ENCODE assay signal across 27 cellular contexts in the genomic region with DNA sequence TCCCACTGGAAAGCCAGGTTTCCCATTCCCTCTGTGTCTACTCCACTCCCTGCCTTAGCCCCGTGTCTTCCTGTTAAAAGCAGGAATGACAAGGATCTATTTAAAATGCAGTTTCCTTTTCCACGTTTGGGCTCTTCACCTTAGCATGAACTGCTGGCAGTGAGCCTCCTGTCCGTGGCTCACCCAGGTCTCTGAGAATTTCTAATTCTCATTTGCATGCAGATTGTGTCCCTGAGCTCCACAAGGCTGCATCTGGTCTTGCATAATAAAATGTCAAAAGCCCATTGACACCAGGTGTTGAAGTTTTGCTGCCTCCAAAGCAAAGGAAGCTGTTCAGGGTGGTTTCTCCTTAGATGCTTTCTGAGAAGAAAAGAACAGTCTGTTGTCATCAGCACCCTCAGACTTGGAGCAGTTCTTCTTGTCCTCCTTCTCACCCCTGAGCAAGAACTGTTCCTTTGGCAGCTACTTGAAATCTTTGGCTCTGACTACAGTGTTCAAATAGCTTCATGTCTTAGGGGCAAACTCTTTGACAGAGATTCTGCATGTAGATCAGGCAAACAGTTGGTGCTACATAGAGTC.
DNase-seq lines count a peak whose midpoint lies in the region; ATAC-seq, FAIRE-seq and TF ChIP-seq lines count a peak whose summit lies in the region.
"Had no signal": no experiment of that assay in that cellular context is flagged by ENCODE, and none has a peak within 500 bp of the region (broad histone marks: within the 10 kb centered on the region; RNA-seq: fewer than 3 reads in every experiment).

No MANE protein-coding gene starts in this region.

- no CpG with 5 or more reads among the region's 3 CpGs for WGBS in neuronal stem cell (ENCODE audit: extremely low coverage in 2 of 2, insufficient read length in 2 of 2, insufficient replicate concordance in 1 of 2), 2 donors

- no peak overlapping the region for H3K4me3 Mint-ChIP-seq in stimulated activated naive CD8-positive, alpha-beta T cell treated with anti-CD3 and anti-CD28 coated beads, Interleukin-15, amount 100 ng/mL, for 72 hours
- H3K4me3 Mint-ChIP-seq: activated naive CD8-positive, alpha-beta T cell treated with anti-CD3 and anti-CD28 coated beads, Interleukin-2, amount 50 U/mL, for 24 hours; neural progenitor cell had no signal

- no peak overlapping the region for H2AK5ac ChIP-seq in neuronal stem cell (ENCODE audit: low read depth, low read length)

- H3K4me1 Mint-ChIP-seq in stimulated activated naive CD8-positive, alpha-beta T cell treated with anti-CD3 and anti-CD28 coated beads, Interleukin-15, amount 100 ng/mL, for 72 hours = no peaks in the 10 kb centered on the region
- H3K4me1 Mint-ChIP-seq: activated naive CD8-positive, alpha-beta T cell treated with anti-CD3 and anti-CD28 coated beads, Interleukin-2, amount 50 U/mL, for 24 hours had no signal

- H3K27me3 ChIP-seq in DND-41 (ENCODE audit: insufficient read depth, low read length, poor library complexity) (no peaks in the 10 kb centered on the region), bronchial epithelial cell (ENCODE audit: control insufficient read depth, insufficient read depth, low read length) (no peaks in the 10 kb centered on the region), neuronal stem cell (ENCODE audit: control insufficient read depth in 3 of 3, insufficient read depth in 3 of 3, low read depth in 1 of 3, low read length in 3 of 3) (peaks cover 0 to 3% (median 0%) of the 10 kb centered on the region in 3 experiments)
- H3K27me3 ChIP-seq: BLaER1, esophagus muscularis mucosa, foreskin keratinocyte, neural progenitor cell, right lobe of liver, tibial artery had no signal

- H3K4ac ChIP-seq in neuronal stem cell (ENCODE audit: low read length) = no peak overlapping the region

- no peak overlapping the region for H3K14ac ChIP-seq in neuronal stem cell (ENCODE audit: low read length)

- H3K36me3 ChIP-seq in DND-41 (ENCODE audit: insufficient read depth, low read length) = no peaks in the 10 kb centered on the region
- no peaks in the 10 kb centered on the region for H3K36me3 ChIP-seq in bronchial epithelial cell (ENCODE audit: control insufficient read depth, insufficient read depth, low read length)
- H3K36me3 ChIP-seq in neuronal stem cell (replicated peaks in 1 of 2; ENCODE audit: control insufficient read depth in 2 of 2, insufficient read depth in 2 of 2, low read length in 2 of 2) = no peaks in the 10 kb centered on the region
- H3K36me3 ChIP-seq: BLaER1, esophagus muscularis mucosa, neural progenitor cell, right lobe of liver, tibial artery had no signal

- H3K23ac ChIP-seq in neuronal stem cell (ENCODE audit: low read depth, low read length, poor library complexity) = no peak overlapping the region

- no peak overlapping the region for H3K9ac ChIP-seq in DND-41 (ENCODE audit: low read depth, low read length)
- no peak overlapping the region for H3K9ac ChIP-seq in neuronal stem cell (ENCODE audit: low read depth, low read length, poor library complexity)
- H3K9ac ChIP-seq: BLaER1, neural progenitor cell, parathyroid adenoma had no signal

- H4K8ac ChIP-seq in neuronal stem cell (ENCODE audit: low read depth, low read length) = no peak overlapping the region

- TF ChIP-seq CTCF in DND-41 (IDR thresholded peaks at IDR 0.05; ENCODE audit: borderline replicate concordance, extremely low read depth, low read length, poor library complexity, severe bottlenecking) (no peak), bronchial epithelial cell (IDR thresholded peaks at IDR 0.05; ENCODE audit: insufficient read depth, low read length, severe bottlenecking) (no peak)

- no peak overlapping the region for H3K4me3 ChIP-seq in DND-41 (ENCODE audit: low read depth in 1 of 2, low read length in 2 of 2)
- H3K4me3 ChIP-seq in bronchial epithelial cell (ENCODE audit: low read depth, low read length) = no peak overlapping the region
- H3K4me3 ChIP-seq in neuronal stem cell (ENCODE audit: low read length in 2 of 2) = no peak overlapping the region
- H3K4me3 ChIP-seq: BLaER1, esophagus muscularis mucosa, neural progenitor cell, right lobe of liver, tibial artery had no signal

- H3K4me2 ChIP-seq in DND-41 (ENCODE audit: insufficient read depth, low read length) = no peak overlapping the region
- no peak overlapping the region for H3K4me2 ChIP-seq in neuronal stem cell (ENCODE audit: insufficient read depth, low read length, poor library complexity, severe bottlenecking)
- H3K4me2 ChIP-seq: BLaER1, neural progenitor cell had no signal

- H3K27ac ChIP-seq in DND-41 (ENCODE audit: low read length) (no peak overlapping the region), neuronal stem cell (replicated peaks; ENCODE audit: low read length) (no peak overlapping the region)
- H3K27ac ChIP-seq: BLaER1, esophagus muscularis mucosa, foreskin keratinocyte, neural progenitor cell, parathyroid adenoma, right lobe of liver, tibial artery had no signal

- peaks cover 18% of the 10 kb centered on the region for H3K27me3 Mint-ChIP-seq in stimulated activated naive CD8-positive, alpha-beta T cell treated with anti-CD3 and anti-CD28 coated beads, Interleukin-15, amount 100 ng/mL, for 72 hours

- ATAC-seq in DND-41 (ENCODE audit: insufficient read depth, low read depth) = 0 out of 3 replicates have a peak, but pooled peaks have one; percentile 24
- no peak for ATAC-seq in stimulated activated naive CD8-positive, alpha-beta T cell treated with anti-CD3 and anti-CD28 coated beads, Interleukin-15, amount 100 ng/mL, for 72 hours
- ATAC-seq: activated naive CD8-positive, alpha-beta T cell treated with anti-CD3 and anti-CD28 coated beads, Interleukin-2, amount 50 U/mL, for 24 hours; foreskin keratinocyte; HepG2; Panc1; right lobe of liver had no signal

- H3K18ac ChIP-seq in neuronal stem cell (ENCODE audit: low read length) = no peak overlapping the region

- no peak overlapping the region for H4K91ac ChIP-seq in neuronal stem cell (ENCODE audit: low read depth, low read length, poor library complexity)

- no peaks in the 10 kb centered on the region for H3K79me1 ChIP-seq in neuronal stem cell (ENCODE audit: low read depth, low read length)

- no peak overlapping the region for H3K27ac Mint-ChIP-seq in stimulated activated naive CD8-positive, alpha-beta T cell treated with anti-CD3 and anti-CD28 coated beads, Interleukin-15, amount 100 ng/mL, for 72 hours
- H3K27ac Mint-ChIP-seq: activated naive CD8-positive, alpha-beta T cell treated with anti-CD3 and anti-CD28 coated beads, Interleukin-2, amount 50 U/mL, for 24 hours; neural progenitor cell had no signal

- H3K4me1 ChIP-seq in DND-41 (ENCODE audit: insufficient read depth, low read length) (no peaks in the 10 kb centered on the region), neuronal stem cell (ENCODE audit: control insufficient read depth in 2 of 2, insufficient read depth in 1 of 2, low read depth in 1 of 2, low read length in 2 of 2) (peaks cover 0 to 3% of the 10 kb centered on the region in 2 donors)
- H3K4me1 ChIP-seq: BLaER1, foreskin keratinocyte, neural progenitor cell, parathyroid adenoma, right lobe of liver had no signal

- H3K9me3 Mint-ChIP-seq in stimulated activated naive CD8-positive, alpha-beta T cell treated with anti-CD3 and anti-CD28 coated beads, Interleukin-15, amount 100 ng/mL, for 72 hours = peaks cover 0 to 7% of the 10 kb centered on the region in 2 donors

- peak; percentile 23 for FAIRE-seq in bronchial epithelial cell (lab: Jason Lieb, UNC)
- FAIRE-seq: astrocyte, G401.6, HepG2 had no signal

- no peak overlapping the region for H2BK12ac ChIP-seq in neuronal stem cell (ENCODE audit: low read length)

- no peaks in the 10 kb centered on the region for H3K79me2 ChIP-seq in DND-41 (ENCODE audit: insufficient read depth, low read length)
- H3K79me2 ChIP-seq: parathyroid adenoma had no signal

- H4K20me1 ChIP-seq in DND-41 (ENCODE audit: insufficient read depth, low read length) = no peaks in the 10 kb centered on the region
- H4K20me1 ChIP-seq: BLaER1 had no signal

- peak; percentile 50 for DNase-seq in DMS 273 treated with DMSO at 0.1 percent for 48 hours (lab: John Stamatoyannopoulos, UW)
- DNase-seq in DND-41 = no peak
- no peak for DNase-seq in bronchial epithelial cell (ENCODE audit: low read depth)
- DNase-seq in neuronal stem cell (ENCODE audit: low spot score) = no peak
- DNase-seq in stimulated activated naive CD8-positive, alpha-beta T cell treated with anti-CD3 and anti-CD28 coated beads, Interleukin-15, amount 100 ng/mL, for 72 hours = no peak
- no peak for DNase-seq in NK-92 treated with Interleukin-12 subunit alpha and Interleukin-12 subunit beta, amount 100 ng/mL, for 24 hours (lab: John Stamatoyannopoulos, UW)
- DNase-seq in central memory CD4-positive, alpha-beta T cell = no peak
- DNase-seq: activated CD4-positive, alpha-beta T cell treated with anti-CD3 and anti-CD28 coated beads, Interleukin-2, amount 50 U/mL, for 48 hours; activated CD4-positive, CD25-positive, alpha-beta regulatory T cell treated with anti-CD3 and anti-CD28 coated beads, Interleukin-2, amount 50 U/mL, for 72 hours; activated naive CD4-positive, alpha-beta T cell; activated naive CD8-positive, alpha-beta T cell treated with anti-CD3 and anti-CD28 coated beads, Interleukin-2, amount 50 U/mL, for 24 hours; cerebellar nuclear complex; foreskin keratinocyte; mesenchymal stem cell; NCI-H146; NCI-H446 treated with DMSO at 0.1 percent for 48 hours; right lobe of liver; SHP77 treated with DMSO at 0.1 percent for 48 hours; tibial artery had no signal

- H2BK5ac ChIP-seq in neuronal stem cell (ENCODE audit: low read length) = no peak overlapping the region

- no peak overlapping the region for H2BK120ac ChIP-seq in neuronal stem cell (ENCODE audit: low read depth, low read length)

- H3K9me3 ChIP-seq in DND-41 (ENCODE audit: insufficient read depth, low read length, severe bottlenecking) = peaks cover 9% of the 10 kb centered on the region
- H3K9me3 ChIP-seq in neuronal stem cell (replicated peaks in 1 of 2; ENCODE audit: control insufficient read depth in 2 of 2, insufficient read depth in 1 of 2, low read depth in 1 of 2, low read length in 2 of 2) = no peaks in the 10 kb centered on the region
- H3K9me3 ChIP-seq: right lobe of liver, tibial artery had no signal

- no peak overlapping the region for H2BK15ac ChIP-seq in neuronal stem cell (ENCODE audit: low read length)

- no peak overlapping the region for H2AFZ ChIP-seq in DND-41 (ENCODE audit: low read depth, low read length)
- H2AFZ ChIP-seq in neuronal stem cell (ENCODE audit: low read length) = peak overlapping the region; percentile 47
- H2AFZ ChIP-seq: neural progenitor cell, parathyroid adenoma had no signal
